ENCODE assay signal across 29 cellular contexts in the genomic region with DNA sequence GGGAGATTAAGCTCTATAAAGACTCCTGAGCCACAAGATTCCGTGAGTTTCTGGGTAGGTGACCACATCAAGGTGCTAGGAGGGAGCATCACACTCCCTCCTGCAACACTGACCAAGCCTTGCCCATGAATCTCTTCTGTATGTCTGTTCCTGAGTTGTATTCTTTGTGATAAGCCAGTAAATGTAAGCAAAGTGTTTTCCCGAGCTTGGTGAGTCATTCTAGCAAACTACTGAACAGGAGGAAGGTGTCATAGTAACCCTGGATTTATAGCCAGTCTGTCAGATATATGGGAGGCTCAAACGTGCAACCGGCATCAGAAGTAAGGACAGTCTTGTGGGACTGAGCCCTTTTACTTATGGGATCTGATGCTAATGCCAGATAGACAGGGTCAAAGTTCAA.
DNase-seq lines count a peak whose midpoint lies in the region; FAIRE-seq and TF ChIP-seq lines count a peak whose summit lies in the region.
"Had no signal": no experiment of that assay in that cellular context is flagged by ENCODE, and none has a peak within 500 bp of the region (broad histone marks: within the 10 kb centered on the region; RNA-seq: fewer than 3 reads in every experiment).

No MANE protein-coding gene starts in this region.

- no peak overlapping the region for H3K27ac ChIP-seq in brain microvascular endothelial cell

- no peaks in the 10 kb centered on the region for H3K4me1 Mint-ChIP-seq in osteocyte (ENCODE audit: unreplicated experiment)
- H3K4me1 Mint-ChIP-seq: activated naive CD8-positive, alpha-beta T cell treated with anti-CD3 and anti-CD28 coated beads, Interleukin-2, amount 50 U/mL, for 24 hours; endodermal cell; naive B cell; stimulated activated effector memory CD8-positive, alpha-beta T cell treated with anti-CD3 and anti-CD28 coated beads, Interleukin-12 subunit alpha, Interleukin-12 subunit beta, amount 100 ng/mL, for 72 hours had no signal

- TF ChIP-seq CTCF in brain microvascular endothelial cell (IDR thresholded peaks at IDR 0.05; ENCODE audit: low read depth, low read length, missing control alignments) (no peak), osteocyte (IDR thresholded peaks at IDR 0.05) (no peak)

- peak; percentile 79 for FAIRE-seq in HTR-8/SVneo (lab: Jason Lieb, UNC)
- FAIRE-seq: A204.1, small intestine, TTC549 had no signal

- H3K9me3 Mint-ChIP-seq in osteocyte (ENCODE audit: unreplicated experiment): no peaks in the 10 kb centered on the region
- H3K9me3 Mint-ChIP-seq: activated naive CD8-positive, alpha-beta T cell treated with anti-CD3 and anti-CD28 coated beads, Interleukin-2, amount 50 U/mL, for 24 hours; CD8-positive, alpha-beta T cell; endodermal cell had no signal

- no peak overlapping the region for H3K4me3 Mint-ChIP-seq in osteocyte (ENCODE audit: unreplicated experiment)
- H3K4me3 Mint-ChIP-seq: activated CD8-positive, alpha-beta T cell treated with anti-CD3 and anti-CD28 coated beads, Interleukin-2, amount 10 ng/mL, durations not matched to agents 7 days and 5 days; activated naive CD8-positive, alpha-beta T cell treated with anti-CD3 and anti-CD28 coated beads, Interleukin-2, amount 50 U/mL, for 24 hours; CD8-positive, alpha-beta T cell; endodermal cell; naive B cell; stimulated activated effector memory CD8-positive, alpha-beta T cell treated with anti-CD3 and anti-CD28 coated beads, Interleukin-12 subunit alpha, Interleukin-12 subunit beta, amount 100 ng/mL, for 72 hours had no signal

- in situ Hi-C loops in Caki2 (cut with HindIII; ENCODE audit: low pct_unique_long_range_greater_than_20kb, low sequenced_read_pairs) (no loop called here), brain microvascular endothelial cell (cut with HindIII; ENCODE audit: low pct_ligation_motif_present, low sequenced_read_pairs) (no loop called here)

- H3K27me3 ChIP-seq in brain microvascular endothelial cell (replicated peaks): no peaks in the 10 kb centered on the region

- no peaks in the 10 kb centered on the region for H3K36me3 Mint-ChIP-seq in osteocyte (ENCODE audit: unreplicated experiment)
- H3K36me3 Mint-ChIP-seq: CD8-positive, alpha-beta T cell; naive B cell; stimulated activated effector memory CD8-positive, alpha-beta T cell treated with anti-CD3 and anti-CD28 coated beads, Interleukin-12 subunit alpha, Interleukin-12 subunit beta, amount 100 ng/mL, for 72 hours had no signal

- H3K27me3 Mint-ChIP-seq in osteocyte (ENCODE audit: unreplicated experiment): no peaks in the 10 kb centered on the region
- H3K27me3 Mint-ChIP-seq: activated naive CD8-positive, alpha-beta T cell treated with anti-CD3 and anti-CD28 coated beads, Interleukin-2, amount 50 U/mL, for 24 hours; naive B cell had no signal

- no peak overlapping the region for H3K27ac Mint-ChIP-seq in osteocyte (ENCODE audit: unreplicated experiment)
- H3K27ac Mint-ChIP-seq: activated CD8-positive, alpha-beta T cell treated with anti-CD3 and anti-CD28 coated beads, Interleukin-2, amount 10 ng/mL, durations not matched to agents 7 days and 5 days; activated naive CD8-positive, alpha-beta T cell treated with anti-CD3 and anti-CD28 coated beads, Interleukin-2, amount 50 U/mL, for 24 hours; CD8-positive, alpha-beta T cell; endodermal cell; naive B cell; stimulated activated effector memory CD8-positive, alpha-beta T cell treated with anti-CD3 and anti-CD28 coated beads, Interleukin-12 subunit alpha, Interleukin-12 subunit beta, amount 100 ng/mL, for 72 hours had no signal

- DNase-seq in Caki2 (ENCODE audit: low read depth) (peak; percentile 55), HTR-8/SVneo (ENCODE audit: insufficient read length, low spot score) (peak; percentile 40), brain microvascular endothelial cell (peak; percentile 20), kidney glomerular epithelial cell (lab: John Stamatoyannopoulos, UW) (peak; percentile 62), DMS153 (lab: John Stamatoyannopoulos, UW) (no peak), COR-L47 (lab: John Stamatoyannopoulos, UW) (no peak), osteocyte (ENCODE audit: extremely low spot score, unreplicated experiment) (no peak)
- no peak for DNase-seq in activated effector memory CD4-positive, alpha-beta T cell treated with anti-CD3 and anti-CD28 coated beads, Interleukin-2, amount 50 U/mL, for 16 hours
- DNase-seq: activated CD8-positive, alpha-beta T cell treated with anti-CD3 and anti-CD28 coated beads, Interleukin-2, amount 10 ng/mL, durations not matched to agents 7 days and 5 days; activated gamma-delta T cell treated with Interleukin-2 at 50 U/mL for 16 hours; activated naive CD8-positive, alpha-beta T cell treated with anti-CD3 and anti-CD28 coated beads, Interleukin-2, amount 50 U/mL, for 24 hours; activated T-cell treated with anti-CD3 and anti-CD28 coated beads for 4 hours; CD8-positive, alpha-beta T cell; DMS79; endodermal cell; KBM-7; naive B cell; NCI-H1436 treated with DMSO at 0.1 percent for 48 hours; NCI-H2171 treated with DMSO at 0.1 percent for 48 hours; NCI-H524 treated with DMSO at 0.1 percent for 48 hours; occipital lobe; small intestine; stimulated activated CD4-positive, alpha-beta T cell treated with anti-CD3 and anti-CD28 coated beads, Interleukin-2, amount 100 ng/mL, for 24 hours; substantia nigra; T-helper 1 cell had no signal

- H3K36me3 ChIP-seq in brain microvascular endothelial cell (replicated peaks): no peaks in the 10 kb centered on the region
- H3K36me3 ChIP-seq: HAP-1 had no signal

- no peak overlapping the region for H3K4me3 ChIP-seq in brain microvascular endothelial cell (ENCODE audit: low read depth, low read length)
- H3K4me3 ChIP-seq: HAP-1 had no signal

Comparison
In these comparisons a context has a peak if more than half of its experiments do, and no peak if none do; other contexts are left out.
1. DNase-seq: peak in Caki2 (single experiment), HTR-8/SVneo (single experiment), brain microvascular endothelial cell (single experiment) and kidney glomerular epithelial cell (single experiment); none in DMS153 (single experiment), COR-L47 (single experiment), activated effector memory CD4-positive, alpha-beta T cell treated with anti-CD3 and anti-CD28 coated beads, Interleukin-2, amount 50 U/mL, for 16 hours (single experiment) and osteocyte (single experiment).